Comparison of ENCODE assay signal across 8 cellular contexts in genomic region chr20:63641146-63641791, GRCh38. TPM values are rescaled to one million over a fixed set of nuclear protein-coding genes. Genes with fewer than 3 reads are reported as not detected.
DNase-seq lines count a peak whose midpoint lies in the region; ATAC-seq and TF ChIP-seq lines count a peak whose summit lies in the region.

No MANE protein-coding gene starts in this region.

- ATAC-seq in HG03103 (IDR thresholded peaks at IDR 0.05; ENCODE audit: low read depth, unreplicated experiment) = peak; percentile 7

- TF ChIP-seq CTCF in fibroblast of the aortic adventitia (IDR thresholded peaks at IDR 0.05; ENCODE audit: insufficient read depth, low read length) = no peak
- TF ChIP-seq CTCF in sigmoid colon (IDR thresholded peaks at IDR 0.05) = no peak

- no peaks in the 10 kb centered on the region for H3K27me3 ChIP-seq in sigmoid colon

- peak; percentile 57 for DNase-seq in activated CD4-positive, alpha-beta T cell treated with anti-CD3 and anti-CD28 coated beads, Interleukin-2, amount 50 U/mL, for 1 hour
- DNase-seq in fibroblast of the aortic adventitia (ENCODE audit: low read depth) (no peak), sigmoid colon (no peak), GM19240 (ENCODE audit: insufficient read length, low spot score) (no peak), KG1 (lab: John Stamatoyannopoulos, UW) (no peak), NCI-H524 (lab: John Stamatoyannopoulos, UW) (no peak)

- H3K36me3 ChIP-seq in sigmoid colon = no peaks in the 10 kb centered on the region

- no peaks in the 10 kb centered on the region for H3K9me3 ChIP-seq in sigmoid colon

- H3K4me1 ChIP-seq in sigmoid colon = peaks cover 0 to 15% (median 10%) of the 10 kb centered on the region in 4 donors

- H3K27ac ChIP-seq in sigmoid colon = peak overlapping the region; percentile 69 to 77 (median 74)

- 6 to 21% methylated on average over 42 of the region's 47 CpGs for WGBS in sigmoid colon, 2 donors

- TF ChIP-seq EP300 in sigmoid colon (IDR thresholded peaks at IDR 0.05) = no peak

- H3K4me3 ChIP-seq in GM08714 (ENCODE audit: low read length) (peak overlapping the region; percentile 85; the same call in 1 of the 2 replicates), fibroblast of the aortic adventitia (ENCODE audit: low read depth, low read length) (peak overlapping the region; percentile 53), sigmoid colon (peak overlapping the region; percentile 19 to 57 (median 54))

- intact Hi-C loops in sigmoid colon (cut with DNase I) = no loop called here

- TF ChIP-seq POLR2A in sigmoid colon (IDR thresholded peaks at IDR 0.05) = no peak

RNA-seq across cellular contexts. Expression of gene STMN3, which starts 12.0 kb away (rescaled TPM):
- total RNA-seq in fibroblast of the aortic adventitia (ENCODE audit: low replicate concordance) (9.3 and 12.1 TPM in 2 replicates), sigmoid colon (10 to 100 TPM; 14.6 to 22.1 (median 20.1) TPM)
- polyA plus RNA-seq in sigmoid colon = 10 to 100 TPM in 1 of 3 donors, 1 to 10 TPM in 2; 1.8 to 25.2 (median 6.6) TPM

RNA-seq across cellular contexts. Expression of gene GMEB2, which starts 14.4 kb away (rescaled TPM):
- 3.4 and 7.4 TPM in 2 replicates for total RNA-seq in fibroblast of the aortic adventitia (ENCODE audit: low replicate concordance)
- 1 to 10 TPM; 6.2 to 8.2 (median 8.0) TPM for total RNA-seq in sigmoid colon
- polyA plus RNA-seq in sigmoid colon = 10 to 100 TPM in 1 of 3 donors, 1 to 10 TPM in 2; 6.0 to 15.1 (median 7.4) TPM

RNA-seq across cellular contexts. Expression of gene RTEL1, which starts 16.8 kb away (rescaled TPM):
- total RNA-seq in fibroblast of the aortic adventitia (ENCODE audit: low replicate concordance) = 17.3 and 23.4 TPM in 2 replicates
- total RNA-seq in sigmoid colon = 10 to 100 TPM; 19.6 to 44.3 (median 31.4) TPM
- 10 to 100 TPM in 1 of 3 donors, 1 to 10 TPM in 2; 3.6 to 22.4 (median 9.0) TPM for polyA plus RNA-seq in sigmoid colon

RNA-seq across cellular contexts. Expression of gene TNFRSF6B, which starts 55.2 kb away (rescaled TPM):
- total RNA-seq in fibroblast of the aortic adventitia (ENCODE audit: low replicate concordance) (0.36 TPM in 1 of 2 replicates, not detected in the other), sigmoid colon (10 to 100 TPM in 1 of 4 donors, 1 to 10 TPM in 3; 1.8 to 45.5 (median 4.2) TPM)
- 100 to 1,000 TPM in 1 of 3 donors, 1 to 10 TPM in 2; 1.2 to 186 (median 4.8) TPM for polyA plus RNA-seq in sigmoid colon
